Comparison of ENCODE assay signal across 9 cellular contexts in genomic region chr10:18216482-18216881, GRCh38.
DNase-seq lines count a peak whose midpoint lies in the region; ATAC-seq and TF ChIP-seq lines count a peak whose summit lies in the region.
"Had no signal": no experiment of that assay in that cellular context is flagged by ENCODE, and none has a peak within 500 bp of the region (broad histone marks: within the 10 kb centered on the region; RNA-seq: fewer than 3 reads in every experiment).

No MANE protein-coding gene starts in this region.

- H2AFZ ChIP-seq in DND-41 (ENCODE audit: low read depth, low read length), result no peak overlapping the region

- no peaks in the 10 kb centered on the region for H3K36me3 Mint-ChIP-seq in chondrocyte (ENCODE audit: low read depth)

- H3K4me3 Mint-ChIP-seq in chondrocyte (ENCODE audit: unreplicated experiment), result no peak overlapping the region

- H3K4me1 ChIP-seq in DND-41 (ENCODE audit: insufficient read depth, low read length), result no peaks in the 10 kb centered on the region

- ATAC-seq in DND-41 (ENCODE audit: insufficient read depth, low read depth), result no peak; the same call in 2 of the 3 replicates
- no peak for ATAC-seq in GM18909 (IDR thresholded peaks at IDR 0.05; ENCODE audit: poor library complexity, unreplicated experiment)
- ATAC-seq in GM21390 (IDR thresholded peaks at IDR 0.05; ENCODE audit: unreplicated experiment), result no peak

- H3K79me2 ChIP-seq in DND-41 (ENCODE audit: insufficient read depth, low read length), result no peaks in the 10 kb centered on the region

- H3K36me3 ChIP-seq in DND-41 (ENCODE audit: insufficient read depth, low read length), result no peaks in the 10 kb centered on the region

- no peak overlapping the region for H3K9ac ChIP-seq in DND-41 (ENCODE audit: low read depth, low read length)

- peaks cover 15% of the 10 kb centered on the region for H3K27me3 Mint-ChIP-seq in chondrocyte (ENCODE audit: low read depth)

- no peak overlapping the region for H3K4me3 ChIP-seq in DND-41 (ENCODE audit: low read depth in 1 of 2, low read length in 2 of 2)

- no peaks in the 10 kb centered on the region for H3K9me3 Mint-ChIP-seq in chondrocyte (ENCODE audit: low read depth)

- H4K20me1 ChIP-seq in DND-41 (ENCODE audit: insufficient read depth, low read length), result no peaks in the 10 kb centered on the region

- TF ChIP-seq CTCF in DND-41 (IDR thresholded peaks at IDR 0.05; ENCODE audit: borderline replicate concordance, extremely low read depth, low read length, poor library complexity, severe bottlenecking) (peak; percentile 50), chondrocyte (IDR thresholded peaks at IDR 0.05) (peak; percentile 79)

- H3K27me3 ChIP-seq in DND-41 (ENCODE audit: insufficient read depth, low read length, poor library complexity), result no peaks in the 10 kb centered on the region

- no peaks in the 10 kb centered on the region for H3K4me1 Mint-ChIP-seq in chondrocyte (ENCODE audit: low read depth)

- no peak for DNase-seq in DND-41
- DNase-seq in M059J (ENCODE audit: low read depth), result peak; percentile 24
- no peak for DNase-seq in chondrocyte (ENCODE audit: low spot score)
- peak; percentile 13 for DNase-seq in myocyte (ENCODE audit: low read depth)
- DNase-seq in stimulated activated naive CD4-positive, alpha-beta T cell (lab: John Stamatoyannopoulos, UW), result no peak
- DNase-seq in NCI-H2107 treated with DMSO at 0.1 percent for 48 hours (lab: John Stamatoyannopoulos, UW; ENCODE audit: unreplicated experiment), result no peak
- DNase-seq: activated CD4-positive, CD25-positive, alpha-beta regulatory T cell treated with anti-CD3 and anti-CD28 coated beads, Interleukin-2, amount 50 U/mL, for 72 hours had no signal

- no peaks in the 10 kb centered on the region for H3K9me3 ChIP-seq in DND-41 (ENCODE audit: insufficient read depth, low read length, severe bottlenecking)

- H3K27ac ChIP-seq in DND-41 (ENCODE audit: low read length), result no peak overlapping the region

- H3K27ac Mint-ChIP-seq in chondrocyte (ENCODE audit: unreplicated experiment), result no peak overlapping the region

- H3K4me2 ChIP-seq in DND-41 (ENCODE audit: insufficient read depth, low read length), result no peak overlapping the region

Comparison
In these comparisons a context has a peak if more than half of its experiments do, and no peak if none do; other contexts are left out.
1. DNase-seq: peak in M059J (single experiment) and myocyte (single experiment); none in DND-41 (single experiment), chondrocyte (single experiment), stimulated activated naive CD4-positive, alpha-beta T cell (0 of 6) and NCI-H2107 treated with DMSO at 0.1 percent for 48 hours (single experiment).